Comparison of ENCODE assay signal across 9 cellular contexts in genomic region chr4:57588557-57588956, GRCh38.
"Had no signal": no experiment of that assay in that cellular context is flagged by ENCODE, and none has a peak within 500 bp of the region (broad histone marks: within the 10 kb centered on the region; RNA-seq: fewer than 3 reads in every experiment).

No MANE protein-coding gene starts in this region.

- DNase-seq: HFFc6, KBM-7 had no signal

- H3K9me3 ChIP-seq: HAP-1 had no signal

- H3K4me1 ChIP-seq: HAP-1 had no signal

- H3K27ac ChIP-seq: HL-60 had no signal

- FAIRE-seq: H1, H54, HepG2 had no signal

- ATAC-seq: GM23338, HCT116, HepG2 had no signal

- H3K36me3 ChIP-seq: HAP-1 had no signal

- H3K4me3 ChIP-seq: GM23338, HAP-1 had no signal
